19 cellular contexts compared by ENCODE assay signal in the genomic region with DNA sequence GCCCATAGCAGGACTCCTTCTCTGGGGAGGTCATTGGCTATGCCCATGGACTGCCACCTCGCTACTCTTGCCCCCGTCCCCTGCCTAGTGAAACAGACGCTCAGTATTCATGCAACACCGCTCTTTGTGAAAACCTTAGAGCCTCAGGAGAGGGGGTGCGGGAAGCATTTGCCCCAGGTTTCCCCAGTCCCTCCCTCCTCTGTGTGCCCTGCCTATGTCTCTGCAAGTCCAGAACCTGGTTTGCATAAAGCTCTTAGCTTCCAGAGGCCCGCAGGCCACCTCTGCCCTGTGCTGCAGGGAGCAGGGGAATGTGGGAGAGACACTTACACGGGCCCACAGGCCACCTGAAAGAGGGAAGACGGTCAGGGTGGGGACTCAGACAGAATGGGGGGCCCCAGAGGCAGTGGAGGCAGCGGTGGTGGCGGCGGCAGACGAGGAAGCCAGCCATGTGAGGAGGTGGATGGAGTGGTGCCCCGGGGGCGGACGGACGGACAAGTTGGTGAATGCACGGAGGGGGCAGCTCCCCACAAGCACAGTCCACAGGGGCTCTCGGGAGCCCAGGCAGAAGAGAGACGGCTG. TPM values are rescaled to one million over a fixed set of nuclear protein-coding genes. Genes with fewer than 3 reads are reported as not detected.
DNase-seq lines count a peak whose midpoint lies in the region; ATAC-seq, FAIRE-seq and TF ChIP-seq lines count a peak whose summit lies in the region.
"Had no signal": no experiment of that assay in that cellular context is flagged by ENCODE, and none has a peak within 500 bp of the region (broad histone marks: within the 10 kb centered on the region; RNA-seq: fewer than 3 reads in every experiment).

No MANE protein-coding gene starts in this region.

- no peaks in the 10 kb centered on the region for H4K20me1 ChIP-seq in DOHH2 (ENCODE audit: control insufficient read depth, insufficient read depth, low read depth, low read length)
- no peaks in the 10 kb centered on the region for H4K20me1 ChIP-seq in hepatocyte (ENCODE audit: insufficient read depth, poor library complexity, severe bottlenecking)

- no peak for TF ChIP-seq CTCF in DOHH2 (IDR thresholded peaks at IDR 0.05; ENCODE audit: low read depth, low read length, poor library complexity, severe bottlenecking)
- no peak for TF ChIP-seq CTCF in nephron progenitor cell (IDR thresholded peaks at IDR 0.05)
- no peak for TF ChIP-seq CTCF in hepatocyte (IDR thresholded peaks at IDR 0.05; ENCODE audit: poor library complexity)
- no peak for TF ChIP-seq CTCF in prostate gland (IDR thresholded peaks at IDR 0.05)

- no peaks in the 10 kb centered on the region for H3K36me3 Mint-ChIP-seq in activated T-helper 1 cell treated with anti-CD3 and anti-CD28 coated beads, Interleukin-12 subunit alpha, Interleukin-12 subunit beta, Interleukin-2, Interleukin-4 antibody, amounts not matched to agents 30 ng/mL and 10 ng/mL and 1 ng/mL, durations not matched to agents 14 hours and 24 hours and 36 hours (ENCODE audit: low read depth)
- no peaks in the 10 kb centered on the region for H3K36me3 Mint-ChIP-seq in nephron progenitor cell (ENCODE audit: low read depth)

- H2AFZ ChIP-seq in hepatocyte = no peak overlapping the region

- H3K4me2 ChIP-seq in DOHH2 (ENCODE audit: low read length) = peak overlapping the region; percentile 68
- no peak overlapping the region for H3K4me2 ChIP-seq in hepatocyte

- no peaks in the 10 kb centered on the region for H3K9me3 ChIP-seq in DOHH2 (ENCODE audit: control insufficient read depth, insufficient read depth, low read length)
- no peaks in the 10 kb centered on the region for H3K9me3 ChIP-seq in hepatocyte (ENCODE audit: low read depth)
- no peaks in the 10 kb centered on the region for H3K9me3 ChIP-seq in prostate gland
- H3K9me3 ChIP-seq: SJSA1 had no signal

- H3K4me3 Mint-ChIP-seq in activated T-helper 1 cell treated with anti-CD3 and anti-CD28 coated beads, Interleukin-12 subunit alpha, Interleukin-12 subunit beta, Interleukin-2, Interleukin-4 antibody, amounts not matched to agents 30 ng/mL and 10 ng/mL and 1 ng/mL, durations not matched to agents 14 hours and 24 hours and 36 hours = no peak overlapping the region
- no peak overlapping the region for H3K4me3 Mint-ChIP-seq in nephron progenitor cell

- no peak overlapping the region for H3K27ac ChIP-seq in DOHH2 (ENCODE audit: low read depth, low read length)
- no peak overlapping the region for H3K27ac ChIP-seq in hepatocyte
- H3K27ac ChIP-seq in prostate gland = no peak overlapping the region
- H3K27ac ChIP-seq: SJSA1 had no signal

- H3K4me1 Mint-ChIP-seq in activated T-helper 1 cell treated with anti-CD3 and anti-CD28 coated beads, Interleukin-12 subunit alpha, Interleukin-12 subunit beta, Interleukin-2, Interleukin-4 antibody, amounts not matched to agents 30 ng/mL and 10 ng/mL and 1 ng/mL, durations not matched to agents 14 hours and 24 hours and 36 hours (ENCODE audit: low read depth) = peaks cover 13% of the 10 kb centered on the region
- H3K4me1 Mint-ChIP-seq in nephron progenitor cell = peaks cover 42% of the 10 kb centered on the region

- H3K36me3 ChIP-seq in DOHH2 (ENCODE audit: control insufficient read depth, low read length) (no peaks in the 10 kb centered on the region), hepatocyte (replicated peaks; ENCODE audit: insufficient read depth, low read depth) (no peaks in the 10 kb centered on the region), prostate gland (no peaks in the 10 kb centered on the region)
- H3K36me3 ChIP-seq: SJSA1 had no signal

- FAIRE-seq in GM19239 (lab: Jason Lieb, UNC) = peak; percentile 70
- FAIRE-seq: endometrium, G401.6 had no signal

- no peaks in the 10 kb centered on the region for H3F3A ChIP-seq in DOHH2 (ENCODE audit: control insufficient read depth, insufficient read depth)

- no peaks in the 10 kb centered on the region for H3K27me3 ChIP-seq in DOHH2 (ENCODE audit: control insufficient read depth, low read length)
- no peaks in the 10 kb centered on the region for H3K27me3 ChIP-seq in hepatocyte
- no peaks in the 10 kb centered on the region for H3K27me3 ChIP-seq in prostate gland (replicated peaks; ENCODE audit: insufficient read depth)
- H3K27me3 ChIP-seq: SJSA1 had no signal

- ATAC-seq in GM18870 (IDR thresholded peaks at IDR 0.05; ENCODE audit: unreplicated experiment) = no peak

- intact Hi-C loops in activated T-helper 1 cell treated with anti-CD3 and anti-CD28 coated beads, Interleukin-12 subunit alpha, Interleukin-12 subunit beta, Interleukin-2, Interleukin-4 antibody, amounts not matched to agents 30 ng/mL and 10 ng/mL and 1 ng/mL, durations not matched to agents 14 hours and 24 hours and 36 hours (cut with micrococcal nuclease) = loop anchor here (2.0 kb wide), 1 partner anchor 68 kb away; no protein-coding TSS in a partner anchor
- intact Hi-C loops in prostate gland (cut with DNase I) = loop anchor here (2.0 kb wide), 1 partner anchor 68 kb away; no protein-coding TSS in a partner anchor

- peak overlapping the region; percentile 52 for H3K27ac Mint-ChIP-seq in activated T-helper 1 cell treated with anti-CD3 and anti-CD28 coated beads, Interleukin-12 subunit alpha, Interleukin-12 subunit beta, Interleukin-2, Interleukin-4 antibody, amounts not matched to agents 30 ng/mL and 10 ng/mL and 1 ng/mL, durations not matched to agents 14 hours and 24 hours and 36 hours
- H3K27ac Mint-ChIP-seq in nephron progenitor cell = peak overlapping the region; percentile 82

- H3K4me1 ChIP-seq in DOHH2 (ENCODE audit: control insufficient read depth, low read length) (peaks cover 32% of the 10 kb centered on the region), hepatocyte (ENCODE audit: insufficient read depth) (no peaks in the 10 kb centered on the region), prostate gland (replicated peaks) (no peaks in the 10 kb centered on the region)
- H3K4me1 ChIP-seq: SJSA1 had no signal

- no peak for TF ChIP-seq POLR2A in prostate gland (IDR thresholded peaks at IDR 0.05)

- H3K9me3 Mint-ChIP-seq in activated T-helper 1 cell treated with anti-CD3 and anti-CD28 coated beads, Interleukin-12 subunit alpha, Interleukin-12 subunit beta, Interleukin-2, Interleukin-4 antibody, amounts not matched to agents 30 ng/mL and 10 ng/mL and 1 ng/mL, durations not matched to agents 14 hours and 24 hours and 36 hours = no peaks in the 10 kb centered on the region
- H3K9me3 Mint-ChIP-seq in nephron progenitor cell = no peaks in the 10 kb centered on the region

- peak overlapping the region; percentile 7; the same call in 1 of the 2 replicates for H3K4me3 ChIP-seq in DOHH2 (ENCODE audit: low read length)
- H3K4me3 ChIP-seq in hepatocyte = no peak overlapping the region
- H3K4me3 ChIP-seq in prostate gland = no peak overlapping the region
- H3K4me3 ChIP-seq: SJSA1 had no signal

- H3K9me2 ChIP-seq in DOHH2 (replicated peaks; ENCODE audit: control insufficient read depth, low read length) (no peaks in the 10 kb centered on the region), hepatocyte (replicated peaks; ENCODE audit: insufficient read depth) (no peaks in the 10 kb centered on the region)

- WGBS in hepatocyte (ENCODE audit: low lambda C conversion rate, missing lambda C conversion rate) = 94% methylated on average over 19 of the region's 19 CpGs
- 94% methylated on average over 19 of the region's 19 CpGs for WGBS in prostate gland

- DNase-seq in GM19239 (ENCODE audit: insufficient read length, low spot score) = no peak
- DNase-seq in activated T-helper 1 cell treated with anti-CD3 and anti-CD28 coated beads, Interleukin-12 subunit alpha, Interleukin-12 subunit beta, Interleukin-2, Interleukin-4 antibody, amounts not matched to agents 30 ng/mL and 10 ng/mL and 1 ng/mL, durations not matched to agents 14 hours and 24 hours and 36 hours (ENCODE audit: low spot score) = no peak
- no peak for DNase-seq in nephron progenitor cell
- no peak for DNase-seq in hepatocyte (ENCODE audit: low spot score)
- DNase-seq in T-helper 2 cell = no peak
- DNase-seq in prostate gland (ENCODE audit: low spot score) = no peak
- DNase-seq: activated CD4-positive, alpha-beta T cell treated with anti-CD3 and anti-CD28 coated beads for 1 hour; COR-L47; midbrain; MV-4-11; NCI-H2029 treated with DMSO at 0.1 percent for 48 hours; NCI-H510A; right cardiac atrium; T-helper 9 cell had no signal

- H3K79me2 ChIP-seq in DOHH2 (ENCODE audit: control insufficient read depth, low read length) (no peaks in the 10 kb centered on the region), hepatocyte (no peaks in the 10 kb centered on the region)

- peaks cover 5% of the 10 kb centered on the region for H3K27me3 Mint-ChIP-seq in activated T-helper 1 cell treated with anti-CD3 and anti-CD28 coated beads, Interleukin-12 subunit alpha, Interleukin-12 subunit beta, Interleukin-2, Interleukin-4 antibody, amounts not matched to agents 30 ng/mL and 10 ng/mL and 1 ng/mL, durations not matched to agents 14 hours and 24 hours and 36 hours (ENCODE audit: insufficient read depth)
- peaks cover 9% of the 10 kb centered on the region for H3K27me3 Mint-ChIP-seq in nephron progenitor cell (ENCODE audit: low read depth, poor library complexity)

RNA-seq across cellular contexts. Expression of a gene that starts 33.8 kb away (rescaled TPM):
- 50.9 and 57.3 TPM in 2 replicates for total RNA-seq in activated T-helper 1 cell treated with anti-CD3 and anti-CD28 coated beads, Interleukin-12 subunit alpha, Interleukin-12 subunit beta, Interleukin-2, Interleukin-4 antibody, amounts not matched to agents 30 ng/mL and 10 ng/mL and 1 ng/mL, durations not matched to agents 14 hours and 24 hours and 36 hours
- total RNA-seq in hepatocyte (610 and 637 TPM in 2 replicates), prostate gland (100 to 1,000 TPM; 257 to 415 TPM)
- 521 and 544 TPM in 2 replicates for polyA plus RNA-seq in hepatocyte
